8 cellular contexts compared by ENCODE assay signal in genomic region chr4:173334891-173335754, GRCh38. TPM values are rescaled to one million over a fixed set of nuclear protein-coding genes. Genes with fewer than 3 reads are reported as not detected.
DNase-seq lines count a peak whose midpoint lies in the region; ATAC-seq, FAIRE-seq and TF ChIP-seq lines count a peak whose summit lies in the region.

No MANE protein-coding gene starts in this region.

- CTCF ChIA-PET in AG04450 (lab: Charles Lee), result interaction anchor here (0.7 to 1.8 kb wide), 6 partner anchors 16 to 85 kb away, joined by 3 to 6 read pairs (median 4); partner anchors contain the start of gene SAP30

- DNase-seq in AG04450 (ENCODE audit: low read depth, low spot score) (peak; percentile 34), NCI-H128 (lab: John Stamatoyannopoulos, UW; ENCODE audit: unreplicated experiment) (peak; percentile 51), bronchial epithelial cell (ENCODE audit: low read depth) (peak; percentile 79), inferior parietal cortex (ENCODE audit: extremely low spot score) (peak; percentile 62)
- DNase-seq in stimulated activated CD4-positive, alpha-beta T cell treated with anti-CD3 and anti-CD28 coated beads, Interleukin-12 subunit alpha, Interleukin-12 subunit beta, amount 100 ng/mL, for 24 hours (ENCODE audit: low read depth in 2 of 2), result peak; percentile 5 to 46

- H3K27ac ChIP-seq in AG04450 (ENCODE audit: low read depth, low read length), result peak overlapping the region; percentile 62

- POLR2A ChIA-PET in AG04450 (lab: Yijun Ruan, JAX), result interaction anchor here (0.6 to 4.0 kb wide), 13 partner anchors 11 to 167 kb away, joined by 3 to 121 read pairs (median 3); partner anchors contain the start of gene SAP30

- no peak for FAIRE-seq in bronchial epithelial cell (lab: Jason Lieb, UNC)

- peak; percentile 52 for TF ChIP-seq POLR2A in GM18505 (IDR thresholded peaks at IDR 0.05; ENCODE audit: borderline replicate concordance, extremely low read depth, insufficient read depth, insufficient read length)

- H3K9me3 ChIP-seq in AG04450 (ENCODE audit: control insufficient read depth, insufficient read depth, low read length), result peaks cover 4% of the 10 kb centered on the region; the same call in 1 of the 2 replicates

- TF ChIP-seq CTCF in AG04450 (IDR thresholded peaks at IDR 0.05; ENCODE audit: low read depth, low read length) (no peak), bronchial epithelial cell (IDR thresholded peaks at IDR 0.05; ENCODE audit: insufficient read depth, low read length, severe bottlenecking) (no peak)

- H3K4me3 ChIP-seq in AG04450 (ENCODE audit: low read depth, low read length) (peak overlapping the region; percentile 82), bronchial epithelial cell (ENCODE audit: low read depth, low read length) (peak overlapping the region; percentile 65)

- ATAC-seq in GM18505 (IDR thresholded peaks at IDR 0.05; ENCODE audit: unreplicated experiment) (peak; percentile 36), HG02870 (IDR thresholded peaks at IDR 0.05; ENCODE audit: unreplicated experiment) (peak; percentile 32), SK-N-SH treated with all-trans-retinoic acid at 6 μM for 48 hours (peak; percentile 70)

- H3K27me3 ChIP-seq in AG04450 (ENCODE audit: control insufficient read depth, insufficient read depth, low read length), result no peaks in the 10 kb centered on the region
- H3K27me3 ChIP-seq in bronchial epithelial cell (ENCODE audit: control insufficient read depth, insufficient read depth, low read length), result no peaks in the 10 kb centered on the region

- H3K36me3 ChIP-seq in bronchial epithelial cell (ENCODE audit: control insufficient read depth, insufficient read depth, low read length), result peaks cover 2% of the 10 kb centered on the region

TF ChIP-seq in SK-N-SH treated with all-trans-retinoic acid at 6 μM for 48 hours, 23 proteins besides CTCF, POLR2A, EP300 and RAD21:
- TF ChIP-seq ZC3H10 (CRISPR knock-in tag; IDR thresholded peaks at IDR 0.05), result no peak
- 0 out of 2 replicates have a peak, but pooled peaks have one; percentile 6 for TF ChIP-seq ZNF8 (CRISPR knock-in tag; IDR thresholded peaks at IDR 0.05)
- no peak for TF ChIP-seq CSDC2 (CRISPR knock-in tag; IDR thresholded peaks at IDR 0.05)
- no peak for TF ChIP-seq CREB5 (CRISPR knock-in tag; IDR thresholded peaks at IDR 0.05; ENCODE audit: low read depth)
- TF ChIP-seq TCF4 (CRISPR knock-in tag; IDR thresholded peaks at IDR 0.05; ENCODE audit: borderline replicate concordance), result no peak
- TF ChIP-seq TSHZ2 (CRISPR knock-in tag; IDR thresholded peaks at IDR 0.05), result no peak
- TF ChIP-seq RARB (CRISPR knock-in tag; IDR thresholded peaks at IDR 0.05), result no peak

RNA-seq across cellular contexts. Expression of gene HMGB2, which starts 1.0 kb away (rescaled TPM):
- polyA plus RNA-seq in AG04450 (2011; rRNA removed), result 57.7 and 89.8 TPM in 2 replicates
- 14.8 and 19.4 TPM in 2 replicates for polyA minus RNA-seq in AG04450 (2011; rRNA and poly(A)+ RNA removed)
- total RNA-seq in bronchial epithelial cell, result 27.9 and 53.8 TPM in 2 replicates

RNA-seq across cellular contexts. Expression of gene SAP30, which starts 35.6 kb away (rescaled TPM):
- 14.4 and 22.7 TPM in 2 replicates for polyA plus RNA-seq in AG04450 (2011; rRNA removed)
- polyA minus RNA-seq in AG04450 (2011; rRNA and poly(A)+ RNA removed), result 4.2 and 6.7 TPM in 2 replicates
- total RNA-seq in bronchial epithelial cell, result 5.9 and 11.1 TPM in 2 replicates

Comparison
In these comparisons a context has a peak if more than half of its experiments do, and no peak if none do; other contexts are left out.
1. Peak in every context shown above with its lines: DNase-seq, ATAC-seq, H3K4me3 ChIP-seq and H3K27ac ChIP-seq.
2. DNase-seq: peak in every context shown above with its lines; median percentile 79 in bronchial epithelial cell; 62 in inferior parietal cortex; 51 in NCI-H128; 34 in AG04450; 26 in stimulated activated CD4-positive, alpha-beta T cell treated with anti-CD3 and anti-CD28 coated beads, Interleukin-12 subunit alpha, Interleukin-12 subunit beta, amount 100 ng/mL, for 24 hours.